Comparison of ENCODE assay signal across 19 cellular contexts in the genomic region with DNA sequence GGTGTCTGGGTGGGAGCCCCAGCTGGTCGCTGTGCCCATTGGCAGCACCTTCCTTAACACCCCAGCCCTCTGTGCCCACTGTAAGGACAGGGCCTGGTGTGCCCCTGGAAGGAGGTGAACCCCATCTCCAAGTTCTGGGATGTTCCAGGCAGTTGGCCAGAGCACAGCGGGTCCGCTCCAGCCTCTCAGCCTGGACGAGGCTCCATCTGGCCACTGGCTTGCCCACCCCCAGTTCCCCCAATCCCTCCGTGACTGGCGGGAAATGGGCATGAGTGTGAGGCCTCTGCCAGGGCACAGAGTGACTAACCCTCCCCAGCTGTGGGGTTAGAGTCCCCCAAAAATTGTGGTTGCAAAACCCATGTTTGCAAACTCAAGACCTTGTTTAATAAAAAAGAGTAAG. TPM values are rescaled to one million over a fixed set of nuclear protein-coding genes. Genes with fewer than 3 reads are reported as not detected.
DNase-seq lines count a peak whose midpoint lies in the region; ATAC-seq and TF ChIP-seq lines count a peak whose summit lies in the region.
"Had no signal": no experiment of that assay in that cellular context is flagged by ENCODE, and none has a peak within 500 bp of the region (broad histone marks: within the 10 kb centered on the region; RNA-seq: fewer than 3 reads in every experiment).

No MANE protein-coding gene starts in this region.

- TF ChIP-seq POLR2A in adrenal gland (IDR thresholded peaks at IDR 0.05): no peak

- no peaks in the 10 kb centered on the region for H3K36me3 ChIP-seq in adrenal gland (replicated peaks in 1 of 2)

- TF ChIP-seq CTCF in adrenal gland (IDR thresholded peaks at IDR 0.05): no peak

- no peak overlapping the region for H3K4me3 ChIP-seq in adrenal gland

- intact Hi-C loops in left cardiac atrium (cut with DNase I) (no loop called here), Right ventricle myocardium superior (cut with DNase I) (no loop called here), adrenal gland (cut with DNase I) (no loop called here)

- DNase-seq in left cardiac atrium (peak; percentile 11), Right ventricle myocardium superior (no peak), midbrain (lab: John Stamatoyannopoulos, UW) (peak; percentile 76), substantia nigra (lab: John Stamatoyannopoulos, UW) (peak in 39 of 49 donors; percentile 44 to 91 (median 77)), ureter (ENCODE audit: low spot score) (no peak), adrenal gland (no peak), DMS 273 treated with DMSO at 0.1 percent for 48 hours (lab: John Stamatoyannopoulos, UW) (no peak)
- DNase-seq: Calu3; CD4-positive, CD25-positive, alpha-beta regulatory T cell; GF-D8; Kasumi-1; NCI-H1930; NCI-H2171 treated with DMSO at 0.1 percent for 48 hours; NCI-H82; SIG-M5 had no signal

- H3K27ac ChIP-seq in cingulate gyrus (ENCODE audit: low read depth, low read length) (peak overlapping the region; percentile 57), substantia nigra (ENCODE audit: low read depth, low read length, poor library complexity, severe bottlenecking) (peak overlapping the region; percentile 30), adrenal gland (no peak overlapping the region)

- no peaks in the 10 kb centered on the region for H3K9me3 ChIP-seq in adrenal gland (replicated peaks in 1 of 3)

- 84 to 93% (median 90%) methylated on average over 5 to 6 of the region's 6 CpGs; no CpG with 5 or more reads in 1 of the 4 donors for WGBS in adrenal gland, 4 donors

- no peak for ATAC-seq in left cardiac atrium
- no peak for ATAC-seq in Right ventricle myocardium superior (ENCODE audit: poor library complexity)

- H3K27me3 ChIP-seq in adrenal gland: no peaks in the 10 kb centered on the region

- H3K4me1 ChIP-seq in adrenal gland (replicated peaks in 1 of 2): peaks cover 0 to 6% of the 10 kb centered on the region in 2 donors

RNA-seq across cellular contexts. Expression of gene GRIFIN, which starts 15.6 kb away (rescaled TPM):
- total RNA-seq in left cardiac atrium: not detected
- total RNA-seq in Right ventricle myocardium superior: not detected
- not detected for total RNA-seq in ureter
- not detected for total RNA-seq in adrenal gland
- polyA plus RNA-seq in adrenal gland: not detected
- total RNA-seq: A673; Calu3; CD4-positive, CD25-positive, alpha-beta regulatory T cell; H1; NCI-H460 had no signal
- polyA plus RNA-seq: CD4-positive, CD25-positive, alpha-beta regulatory T cell; H1 had no signal

RNA-seq across cellular contexts. Expression of gene CHST12, which starts 57.2 kb away (rescaled TPM):
- total RNA-seq in left cardiac atrium (10 to 100 TPM; 18.4 to 19.8 TPM), Right ventricle myocardium superior (14.8 TPM), ureter (19.0 TPM), adrenal gland (10 to 100 TPM; 10.1 to 31.2 (median 21.4) TPM)
- 10 to 100 TPM in 2 of 3 donors, 1 to 10 TPM in 1; 2.5 to 22.3 (median 17.5) TPM for polyA plus RNA-seq in adrenal gland

RNA-seq across cellular contexts. Expression of gene LFNG, which starts 58.9 kb away (rescaled TPM):
- total RNA-seq in left cardiac atrium (1 to 10 TPM; 8.7 to 9.2 TPM), Right ventricle myocardium superior (4.6 TPM), ureter (22.5 TPM), adrenal gland (10 to 100 TPM in 6 of 8 donors, 1 to 10 TPM in 2; 4.7 to 26.1 (median 14.3) TPM)
- polyA plus RNA-seq in adrenal gland: 10 to 100 TPM in 2 of 3 donors, 1 to 10 TPM in 1; 1.4 to 20.7 (median 15.5) TPM

Comparison
In these comparisons a context has a peak if more than half of its experiments do, and no peak if none do; other contexts are left out.
1. DNase-seq: peak in left cardiac atrium (single experiment), midbrain (single experiment) and substantia nigra (39 of 49); none in Right ventricle myocardium superior (single experiment), ureter (single experiment), adrenal gland (0 of 7) and DMS 273 treated with DMSO at 0.1 percent for 48 hours (single experiment).
2. H3K27ac ChIP-seq: peak in cingulate gyrus (single experiment) and substantia nigra (single experiment); none in adrenal gland (0 of 5).